Comparison of ENCODE assay signal across 8 cellular contexts in the genomic region with DNA sequence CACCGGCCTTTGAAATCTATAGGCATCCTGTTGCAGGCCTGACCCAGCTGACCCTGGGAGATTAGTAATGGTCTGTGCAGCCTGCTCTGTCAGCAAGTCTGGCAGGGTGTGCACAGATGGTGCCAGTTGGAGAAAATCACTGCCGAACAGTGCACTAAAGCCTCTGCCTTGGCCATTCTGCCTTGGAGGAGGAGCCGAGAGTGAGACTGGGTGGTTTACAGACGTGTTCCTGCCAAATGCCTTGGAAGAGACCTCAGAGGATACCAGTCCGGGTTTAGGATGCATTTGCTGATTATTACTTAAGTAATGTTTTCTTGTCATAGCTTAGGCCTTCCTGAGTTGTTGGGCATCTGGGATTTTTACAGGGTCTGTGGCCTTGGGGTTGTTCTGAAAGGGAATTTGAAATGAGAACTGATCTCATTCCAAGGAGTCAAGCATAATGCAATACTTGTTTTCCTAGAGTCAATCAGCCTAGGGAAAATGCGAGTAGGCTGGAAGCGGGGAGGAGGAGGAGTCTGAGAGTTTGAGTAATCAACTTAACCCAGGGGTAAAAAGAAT.
A peak's percentile ranks its signal among the peaks of the same experiment; 100 is the strongest.
DNase-seq lines count a peak whose midpoint lies in the region; ATAC-seq and TF ChIP-seq lines count a peak whose summit lies in the region.

No MANE protein-coding gene starts in this region.

- H3K4me3 ChIP-seq in WERI-Rb-1 (ENCODE audit: low read depth, low read length) = no peak overlapping the region
- no peak overlapping the region for H3K4me3 ChIP-seq in cardiac muscle cell

- TF ChIP-seq CTCF in WERI-Rb-1 (IDR thresholded peaks at IDR 0.05; ENCODE audit: low read depth, low read length) = no peak
- TF ChIP-seq CTCF in cardiac muscle cell (IDR thresholded peaks at IDR 0.05; ENCODE audit: low read depth, low read length) = no peak

- no peaks in the 10 kb centered on the region for H3K27me3 Mint-ChIP-seq in activated CD4-positive, alpha-beta T cell treated with anti-CD3 and anti-CD28 coated beads, Interleukin-2, amount 10 ng/mL, durations not matched to agents 24 days and 14 days

- H3K27ac Mint-ChIP-seq in activated CD4-positive, alpha-beta T cell treated with anti-CD3 and anti-CD28 coated beads, Interleukin-2, amount 10 ng/mL, durations not matched to agents 24 days and 14 days = no peak overlapping the region

- H3K27ac ChIP-seq in WERI-Rb-1 (peak overlapping the region; percentile 68), cardiac muscle cell (peak overlapping the region; percentile 84)

- peaks cover 25% of the 10 kb centered on the region for H3K4me1 ChIP-seq in cardiac muscle cell (ENCODE audit: low read depth)

- intact Hi-C loops in activated CD4-positive, alpha-beta T cell treated with anti-CD3 and anti-CD28 coated beads, Interleukin-2, amount 10 ng/mL, durations not matched to agents 24 days and 14 days (cut with micrococcal nuclease) = no loop called here

- H3K4me1 Mint-ChIP-seq in activated CD4-positive, alpha-beta T cell treated with anti-CD3 and anti-CD28 coated beads, Interleukin-2, amount 10 ng/mL, durations not matched to agents 24 days and 14 days = peaks cover 9% of the 10 kb centered on the region

- H3K9me3 ChIP-seq in WERI-Rb-1 (ENCODE audit: severe bottlenecking) = no peaks in the 10 kb centered on the region
- no peaks in the 10 kb centered on the region for H3K9me3 ChIP-seq in cardiac muscle cell (ENCODE audit: low read depth)

- DNase-seq in EL (peak; percentile 91), WERI-Rb-1 (peak; percentile 98), cardiac muscle cell (ENCODE audit: low read depth in 1 of 2, low spot score in 1 of 2) (peak; percentile 76 to 88), renal cortical epithelial cell (ENCODE audit: low read depth) (peak; percentile 98), HT-29 (ENCODE audit: low spot score) (no peak)
- no peak for DNase-seq in activated CD4-positive, alpha-beta T cell treated with anti-CD3 and anti-CD28 coated beads, Interleukin-2, amount 10 ng/mL, durations not matched to agents 24 days and 14 days
- DNase-seq in activated CD4-positive, alpha-beta T cell treated with anti-CD3 and anti-CD28 coated beads for 1 hour = no peak

- no peaks in the 10 kb centered on the region for H3K36me3 ChIP-seq in WERI-Rb-1
- no peaks in the 10 kb centered on the region for H3K36me3 ChIP-seq in cardiac muscle cell

- H3K27me3 ChIP-seq in WERI-Rb-1 (ENCODE audit: insufficient read depth, low read depth, severe bottlenecking) (no peaks in the 10 kb centered on the region), cardiac muscle cell (no peaks in the 10 kb centered on the region)

- H3K9me3 Mint-ChIP-seq in activated CD4-positive, alpha-beta T cell treated with anti-CD3 and anti-CD28 coated beads, Interleukin-2, amount 10 ng/mL, durations not matched to agents 24 days and 14 days = peaks cover 9% of the 10 kb centered on the region

- no peak for ATAC-seq in GM21515 (IDR thresholded peaks at IDR 0.05; ENCODE audit: unreplicated experiment)

- peaks cover 2% of the 10 kb centered on the region for H3K36me3 Mint-ChIP-seq in activated CD4-positive, alpha-beta T cell treated with anti-CD3 and anti-CD28 coated beads, Interleukin-2, amount 10 ng/mL, durations not matched to agents 24 days and 14 days (ENCODE audit: low read depth)

- no peak overlapping the region for H3K4me3 Mint-ChIP-seq in activated CD4-positive, alpha-beta T cell treated with anti-CD3 and anti-CD28 coated beads, Interleukin-2, amount 10 ng/mL, durations not matched to agents 24 days and 14 days

Comparison
In these comparisons a context has a peak if more than half of its experiments do, and no peak if none do; other contexts are left out.
1. DNase-seq: peak in EL (single experiment), WERI-Rb-1 (single experiment), cardiac muscle cell (2 of 2) and renal cortical epithelial cell (single experiment); none in activated CD4-positive, alpha-beta T cell treated with anti-CD3 and anti-CD28 coated beads, Interleukin-2, amount 10 ng/mL, durations not matched to agents 24 days and 14 days (single experiment), activated CD4-positive, alpha-beta T cell treated with anti-CD3 and anti-CD28 coated beads for 1 hour (single experiment) and HT-29 (single experiment).